In genomic region chr2:239990966-239991365, GRCh38 we compare ENCODE assay signal across 13 cellular contexts. TPM values are rescaled to one million over a fixed set of nuclear protein-coding genes. Genes with fewer than 3 reads are reported as not detected.
A peak's percentile ranks its signal among the peaks of the same experiment; 100 is the strongest.
DNase-seq lines count a peak whose midpoint lies in the region; ATAC-seq and TF ChIP-seq lines count a peak whose summit lies in the region.
"Had no signal": no experiment of that assay in that cellular context is flagged by ENCODE, and none has a peak within 500 bp of the region (broad histone marks: within the 10 kb centered on the region; RNA-seq: fewer than 3 reads in every experiment).

No MANE protein-coding gene starts in this region.

- DNase-seq in left ventricle myocardium superior (no peak), right atrium auricular region (ENCODE audit: low spot score) (no peak), dorsolateral prefrontal cortex (no peak), retina (peak; percentile 14), NCI-H446 treated with DMSO at 0.1 percent for 48 hours (lab: John Stamatoyannopoulos, UW) (no peak), Calu3 (no peak)
- DNase-seq: NCI-H187 treated with DMSO at 0.1 percent for 48 hours; NCI-H510A; NK-92 treated with Interleukin-12 subunit alpha and Interleukin-12 subunit beta, amount 100 ng/mL, for 24 hours had no signal

- no peak overlapping the region for H3K27ac ChIP-seq in right atrium auricular region
- H3K27ac ChIP-seq in dorsolateral prefrontal cortex = peak overlapping the region in 41 of 59 donors; percentile 7 to 92 (median 72)

- no peak overlapping the region for H3K4me3 Mint-ChIP-seq in Calu3 (ENCODE audit: low read depth, unreplicated experiment)

- no peak overlapping the region for H3K27ac Mint-ChIP-seq in Calu3 (ENCODE audit: unreplicated experiment)

- no TSS peak for BruUV-seq in Calu3 (replicated peaks; lab: Mats Ljungman, UMichigan)

- H3K36me3 ChIP-seq in right atrium auricular region = peaks cover 46% of the 10 kb centered on the region

- no peaks in the 10 kb centered on the region for H3K27me3 Mint-ChIP-seq in Calu3 (ENCODE audit: unreplicated experiment)

- no peaks in the 10 kb centered on the region for H3K9me3 ChIP-seq in right atrium auricular region

- H3K27me3 ChIP-seq in right atrium auricular region (no peaks in the 10 kb centered on the region), dorsolateral prefrontal cortex (no peaks in the 10 kb centered on the region)

- ATAC-seq in left ventricle myocardium superior = peak; percentile 22
- ATAC-seq in GM21526 (IDR thresholded peaks at IDR 0.05; ENCODE audit: low FRiP score, unreplicated experiment) = no peak

- no peaks in the 10 kb centered on the region for H3K9me3 Mint-ChIP-seq in Calu3 (ENCODE audit: low read depth, unreplicated experiment)

- TF ChIP-seq CTCF in right atrium auricular region (IDR thresholded peaks at IDR 0.05) (no peak), dorsolateral prefrontal cortex (IDR thresholded peaks at IDR 0.05 in 54 of 56, conservative IDR thresholded peaks at IDR 0.05 in 2 of 56; ENCODE audit: low read depth in 1 of 56, partially characterized antibody in 56 of 56) (no peak), Calu3 (IDR thresholded peaks at IDR 0.05; ENCODE audit: unreplicated experiment) (no peak)

- H3K36me3 Mint-ChIP-seq in Calu3 (ENCODE audit: insufficient read depth, unreplicated experiment) = peaks cover 22% of the 10 kb centered on the region

- H3K4me3 ChIP-seq in right atrium auricular region = no peak overlapping the region
- no peak overlapping the region for H3K4me3 ChIP-seq in dorsolateral prefrontal cortex

- CTCF ChIA-PET in Calu3 (lab: Charles Lee) = no interaction called here

- no peaks in the 10 kb centered on the region for H3K4me1 Mint-ChIP-seq in Calu3 (ENCODE audit: low read depth, unreplicated experiment)

- H3K4me1 ChIP-seq in right atrium auricular region = no peaks in the 10 kb centered on the region

- intact Hi-C loops in left ventricle myocardium superior (cut with micrococcal nuclease) (loop anchor here (10.0 kb wide), 1 partner anchor 56 kb away; no protein-coding TSS in a partner anchor), dorsolateral prefrontal cortex (cut with DNase I) (no loop called here), Calu3 (cut with micrococcal nuclease; ENCODE audit: unreplicated experiment) (no loop called here)

RNA-seq across cellular contexts. Expression of gene NDUFA10, which starts 34.2 kb away (rescaled TPM):
- total RNA-seq in left ventricle myocardium superior = 431 TPM
- 100 to 1,000 TPM; 195 to 306 TPM for total RNA-seq in right atrium auricular region
- total RNA-seq in dorsolateral prefrontal cortex = 100 to 1,000 TPM; 113 to 234 (median 181) TPM
- total RNA-seq in Calu3 (2022) = 137 and 148 TPM in 2 replicates

RNA-seq across cellular contexts. Expression of gene OR6B2, which starts 39.3 kb away (rescaled TPM):
- total RNA-seq in left ventricle myocardium superior (not detected), right atrium auricular region (not detected), dorsolateral prefrontal cortex (not detected), Calu3 (2022) (not detected in 2 replicates)
- total RNA-seq: A673, IMR-90, LHCN-M2 had no signal

Comparison
In these comparisons a context has a peak if more than half of its experiments do, and no peak if none do; other contexts are left out.
1. H3K27ac ChIP-seq: peak in dorsolateral prefrontal cortex (41 of 59); none in right atrium auricular region (0 of 2).